In the genomic region with DNA sequence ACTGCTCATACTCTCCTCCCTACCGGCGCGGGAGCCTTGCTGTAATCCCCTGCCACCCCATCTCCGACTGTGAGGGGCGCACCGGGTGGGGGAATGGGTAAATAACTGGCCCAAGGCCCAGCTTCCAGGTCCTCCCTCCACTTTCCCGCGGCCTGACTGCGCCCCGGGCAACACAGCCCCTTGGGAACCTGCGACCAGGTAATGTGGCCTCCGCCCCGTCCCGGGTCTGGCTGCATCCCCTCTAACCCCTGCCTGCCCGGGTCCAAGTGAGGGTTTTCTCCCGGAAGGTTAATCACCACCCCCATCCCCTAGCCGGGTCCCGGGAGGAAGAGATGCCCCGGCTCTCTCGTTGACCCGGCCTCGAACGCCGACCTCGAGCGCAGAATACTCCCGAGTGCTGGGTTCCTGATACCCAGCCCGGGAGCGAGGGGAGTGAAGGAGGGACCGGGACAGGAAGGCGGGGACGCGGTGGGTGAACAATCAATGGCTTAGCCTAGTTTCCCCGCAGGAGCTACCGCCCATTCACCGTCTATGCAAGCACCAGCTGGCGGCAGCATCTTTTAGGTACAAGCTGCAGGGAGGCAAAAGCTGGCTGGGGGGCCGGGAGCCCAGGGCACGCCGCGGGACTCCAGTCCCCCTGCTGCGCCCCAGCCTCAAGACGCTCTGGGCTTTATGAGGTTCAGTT, we compare ENCODE assay signal across 9 cellular contexts. TPM values are rescaled to one million over a fixed set of nuclear protein-coding genes. Genes with fewer than 3 reads are reported as not detected.
DNase-seq lines count a peak whose midpoint lies in the region; ATAC-seq, FAIRE-seq and TF ChIP-seq lines count a peak whose summit lies in the region.
"Had no signal": no experiment of that assay in that cellular context is flagged by ENCODE, and none has a peak within 500 bp of the region (broad histone marks: within the 10 kb centered on the region; RNA-seq: fewer than 3 reads in every experiment).

No MANE protein-coding gene starts in this region.

- POLR2A ChIA-PET in activated CD8-positive, alpha-beta T cell treated with anti-CD3 and anti-CD28 coated beads, Interleukin-2, amount 10 ng/mL, durations not matched to agents 7 days and 5 days (lab: Charles Lee), result no interaction called here
- POLR2A ChIA-PET in HepG2 (lab: Yijun Ruan, JAX), result interaction anchor here (2.2 kb wide), 1 partner anchor 9 kb away, joined by 7 read pairs; the partner anchor contains the start of gene C1orf53

- WGBS in HepG2 (ENCODE audit: low lambda C conversion rate), result no CpG with 5 or more reads among the region's 43 CpGs

- no peak for TF ChIP-seq RAD21 in HepG2 (CRISPR knock-in tag; IDR thresholded peaks at IDR 0.05)

- no peaks in the 10 kb centered on the region for H3K79me2 ChIP-seq in HepG2 (ENCODE audit: insufficient read depth, low read length)

- H3K4me1 Mint-ChIP-seq in CD4-positive, CD25-positive, alpha-beta regulatory T cell, result peaks cover 14 to 76% (median 47%) of the 10 kb centered on the region in 4 donors
- H3K4me1 Mint-ChIP-seq in HFFc6 (ENCODE audit: low read depth), result peaks cover 80% of the 10 kb centered on the region
- peaks cover 69% of the 10 kb centered on the region for H3K4me1 Mint-ChIP-seq in activated CD8-positive, alpha-beta T cell treated with anti-CD3 and anti-CD28 coated beads, Interleukin-2, amount 10 ng/mL, durations not matched to agents 7 days and 5 days (ENCODE audit: low read depth)

- no peak overlapping the region for H3K4me3 ChIP-seq in CD4-positive, CD25-positive, alpha-beta regulatory T cell (ENCODE audit: low read depth, low read length)
- peak overlapping the region in 2 of 3 experiments; percentile 44 to 61; a peak in 4 of 6 replicates for H3K4me3 ChIP-seq in HepG2 (replicated peaks in 1 of 3; ENCODE audit: insufficient read depth in 1 of 3, low read depth in 2 of 3, low read length in 3 of 3)

- H3K27me3 Mint-ChIP-seq in CD4-positive, CD25-positive, alpha-beta regulatory T cell, result peaks cover 99% of the 10 kb centered on the region
- peaks cover 15% of the 10 kb centered on the region for H3K27me3 Mint-ChIP-seq in HFFc6 (ENCODE audit: insufficient read depth)
- peaks cover 94% of the 10 kb centered on the region for H3K27me3 Mint-ChIP-seq in activated CD8-positive, alpha-beta T cell treated with anti-CD3 and anti-CD28 coated beads, Interleukin-2, amount 10 ng/mL, durations not matched to agents 7 days and 5 days (ENCODE audit: low read depth)

- H2AFZ ChIP-seq in HepG2 (ENCODE audit: low read length), result no peak overlapping the region

- H3K4me3 Mint-ChIP-seq in CD4-positive, CD25-positive, alpha-beta regulatory T cell, result peak overlapping the region; percentile 75 to 96 (median 88)
- H3K4me3 Mint-ChIP-seq in HFFc6, result peak overlapping the region; percentile 98
- H3K4me3 Mint-ChIP-seq in activated CD8-positive, alpha-beta T cell treated with anti-CD3 and anti-CD28 coated beads, Interleukin-2, amount 10 ng/mL, durations not matched to agents 7 days and 5 days, result peak overlapping the region; percentile 78

- H3K27me3 ChIP-seq in CD4-positive, CD25-positive, alpha-beta regulatory T cell (ENCODE audit: control insufficient read depth, insufficient read depth, low read length), result peaks cover 65% of the 10 kb centered on the region
- H3K27me3 ChIP-seq in HepG2 (ENCODE audit: control insufficient read depth in 1 of 2, insufficient read depth in 2 of 2, low read length in 2 of 2), result peaks cover 11 to 72% of the 10 kb centered on the region in 2 experiments; a peak in 4 of 5 replicates

- CTCF ChIA-PET in activated CD8-positive, alpha-beta T cell treated with anti-CD3 and anti-CD28 coated beads, Interleukin-2, amount 10 ng/mL, durations not matched to agents 7 days and 5 days (lab: Charles Lee), result interaction anchor here (0.7 to 2.4 kb wide), 7 partner anchors 8 to 391 kb away, joined by 3 to 7 read pairs (median 3); partner anchors contain the start of gene C1orf53
- CTCF ChIA-PET in HepG2 (lab: Yijun Ruan, JAX; ENCODE audit: low intra/inter-chr PET ratio, low total read pairs), result no interaction called here

- H3K9me3 ChIP-seq in CD4-positive, CD25-positive, alpha-beta regulatory T cell (ENCODE audit: control insufficient read depth in 2 of 2, low read length in 2 of 2), result peaks cover 0 to 3% of the 10 kb centered on the region in 2 experiments
- no peaks in the 10 kb centered on the region for H3K9me3 ChIP-seq in HepG2 (ENCODE audit: low read length)

- no peak overlapping the region for H3K27ac ChIP-seq in CD4-positive, CD25-positive, alpha-beta regulatory T cell (ENCODE audit: insufficient read depth, low read length, poor library complexity, severe bottlenecking)
- H3K27ac ChIP-seq in HepG2 (ENCODE audit: extremely low read length, insufficient read depth, low read length), result no peak overlapping the region

- peaks cover 64% of the 10 kb centered on the region for H3K4me1 ChIP-seq in CD4-positive, CD25-positive, alpha-beta regulatory T cell (ENCODE audit: control insufficient read depth, insufficient read depth, low read length, poor library complexity, severe bottlenecking)
- peaks cover 35% of the 10 kb centered on the region for H3K4me1 ChIP-seq in HepG2 (ENCODE audit: insufficient read depth, low read length)

- FAIRE-seq in HepG2 (lab: Jason Lieb, UNC), result no peak

- TF ChIP-seq CTCF in HFFc6 (IDR thresholded peaks at IDR 0.05), result no peak
- no peak for TF ChIP-seq CTCF in HepG2 (CRISPR knock-in tag; IDR thresholded peaks at IDR 0.05)

- no peaks in the 10 kb centered on the region for H4K20me1 ChIP-seq in HepG2 (ENCODE audit: insufficient read depth, low read length)

- TF ChIP-seq EP300 in HepG2 (IDR thresholded peaks at IDR 0.05; ENCODE audit: low read depth in 2 of 2, low read length in 2 of 2) (no peak), HepG2 (CRISPR knock-in tag; IDR thresholded peaks at IDR 0.05; ENCODE audit: borderline replicate concordance) (no peak)

- no peak for TF ChIP-seq POLR2A in HepG2 (IDR thresholded peaks at IDR 0.05; ENCODE audit: insufficient read depth in 1 of 2, low read depth in 2 of 2, low read length in 2 of 2)

- peak overlapping the region; percentile 66 for H3K4me2 ChIP-seq in HepG2 (ENCODE audit: low read depth, low read length)

- intact Hi-C loops in HepG2 (cut with micrococcal nuclease; ENCODE audit: unreplicated experiment), result no loop called here

- ATAC-seq in CD4-positive, CD25-positive, alpha-beta regulatory T cell (ENCODE audit: low read depth in 2 of 2), result peak in 1 of 2 donors; percentile 15
- ATAC-seq in activated CD8-positive, alpha-beta T cell treated with anti-CD3 and anti-CD28 coated beads, Interleukin-2, amount 10 ng/mL, durations not matched to agents 7 days and 5 days, result peak; percentile 21
- ATAC-seq in HepG2 (peak; percentile 21), GM18517 (IDR thresholded peaks at IDR 0.05; ENCODE audit: unreplicated experiment) (no peak)

- no peak overlapping the region for H3K27ac Mint-ChIP-seq in CD4-positive, CD25-positive, alpha-beta regulatory T cell
- no peak overlapping the region for H3K27ac Mint-ChIP-seq in HFFc6
- no peak overlapping the region for H3K27ac Mint-ChIP-seq in activated CD8-positive, alpha-beta T cell treated with anti-CD3 and anti-CD28 coated beads, Interleukin-2, amount 10 ng/mL, durations not matched to agents 7 days and 5 days

- no peak overlapping the region for H3K9ac ChIP-seq in HepG2 (ENCODE audit: insufficient read depth, low read depth, low read length)

- H3K9me3 Mint-ChIP-seq in CD4-positive, CD25-positive, alpha-beta regulatory T cell, result peaks cover 0 to 2% (median 0%) of the 10 kb centered on the region in 7 donors
- H3K9me3 Mint-ChIP-seq in HFFc6, result no peaks in the 10 kb centered on the region
- no peaks in the 10 kb centered on the region for H3K9me3 Mint-ChIP-seq in activated CD8-positive, alpha-beta T cell treated with anti-CD3 and anti-CD28 coated beads, Interleukin-2, amount 10 ng/mL, durations not matched to agents 7 days and 5 days (ENCODE audit: insufficient read depth)

- no peaks in the 10 kb centered on the region for H3K36me3 Mint-ChIP-seq in CD4-positive, CD25-positive, alpha-beta regulatory T cell
- H3K36me3 Mint-ChIP-seq in HFFc6 (ENCODE audit: low read depth), result no peaks in the 10 kb centered on the region
- no peaks in the 10 kb centered on the region for H3K36me3 Mint-ChIP-seq in activated CD8-positive, alpha-beta T cell treated with anti-CD3 and anti-CD28 coated beads, Interleukin-2, amount 10 ng/mL, durations not matched to agents 7 days and 5 days (ENCODE audit: low read depth)

- in situ Hi-C loops in HepG2 (cut with HindIII; ENCODE audit: extremely low pct_ligation_motif_present, low pct_unique_long_range_greater_than_20kb), result loop anchor here (10.0 kb wide), 1 partner anchor 137 kb away; the partner anchor contains the start of gene DENND1B

- no peaks in the 10 kb centered on the region for H3K36me3 ChIP-seq in CD4-positive, CD25-positive, alpha-beta regulatory T cell (ENCODE audit: control insufficient read depth, insufficient read depth, low read length)
- no peaks in the 10 kb centered on the region for H3K36me3 ChIP-seq in HepG2 (replicated peaks in 1 of 2; ENCODE audit: control insufficient read depth in 1 of 2, insufficient read depth in 2 of 2, low read length in 2 of 2)

- DNase-seq in CD4-positive, CD25-positive, alpha-beta regulatory T cell, result no peak
- DNase-seq in HFFc6 (no peak), HepG2 (ENCODE audit: low spot score) (no peak), NCI-H146 (lab: John Stamatoyannopoulos, UW) (no peak), DMS153 (lab: John Stamatoyannopoulos, UW) (no peak), cerebellar nuclear complex (lab: John Stamatoyannopoulos, UW) (no peak)
- no peak for DNase-seq in activated CD8-positive, alpha-beta T cell treated with anti-CD3 and anti-CD28 coated beads, Interleukin-2, amount 10 ng/mL, durations not matched to agents 7 days and 5 days

- no TSS peak for BruUV-seq in HepG2 (replicated peaks; lab: Mats Ljungman, UMichigan)

RNA-seq across cellular contexts. Expression of gene LHX9, which starts 5.9 kb away (rescaled TPM):
- total RNA-seq in CD4-positive, CD25-positive, alpha-beta regulatory T cell, result not detected
- polyA plus RNA-seq in CD4-positive, CD25-positive, alpha-beta regulatory T cell, result not detected
- total RNA-seq in HFFc6 (2021; fragmentation: NEBNext Ultra II Directional; extraction: Animal tissue kit (Norgen Biotek cat#: 25700)), result 100 to 1,000 TPM; 126 to 183 (median 174) TPM
- not detected for total RNA-seq in activated CD8-positive, alpha-beta T cell treated with anti-CD3 and anti-CD28 coated beads, Interleukin-2, amount 10 ng/mL, durations not matched to agents 7 days and 5 days
- not detected in 2 replicates for total RNA-seq in HepG2 (2016; rRNA removed; fragmentation: Illumina TruSeq; extraction: Trizol)
- not detected in 2 replicates for total RNA-seq in HepG2 (2016; cell fraction: cytosol; rRNA removed; fragmentation: Illumina TruSeq; extraction: Trizol; ENCODE audit: low read depth)
- total RNA-seq in HepG2 (2016; cell fraction: insoluble cytoplasmic fraction; rRNA removed; fragmentation: Illumina TruSeq; extraction: Trizol), result not detected in 2 replicates
- total RNA-seq in HepG2 (2016; cell fraction: membrane; rRNA removed; fragmentation: Illumina TruSeq; extraction: Trizol), result not detected in 2 replicates
- not detected in 2 replicates for total RNA-seq in HepG2 (2016; cell fraction: nucleus; rRNA removed; fragmentation: Illumina TruSeq; extraction: Trizol)
- not detected in 2 replicates for polyA plus RNA-seq in HepG2 (2011; rRNA removed)
- polyA plus RNA-seq in HepG2 (2011; cell fraction: cytosol; rRNA removed), result not detected in 2 replicates
- polyA plus RNA-seq in HepG2 (2011; cell fraction: nucleus; rRNA removed), result not detected in 2 replicates
- polyA plus RNA-seq in HepG2 (2012), result not detected in 2 replicates
- not detected in 2 replicates for polyA plus RNA-seq in HepG2 (2016; cell fraction: cytosol; fragmentation: Illumina TruSeq; extraction: Trizol; ENCODE audit: low read depth)
- polyA plus RNA-seq in HepG2 (2016; cell fraction: insoluble cytoplasmic fraction; fragmentation: Illumina TruSeq; extraction: Trizol; ENCODE audit: low read depth), result not detected in 2 replicates
- not detected in 2 replicates for polyA plus RNA-seq in HepG2 (2016; cell fraction: membrane; fragmentation: Illumina TruSeq; extraction: Trizol; ENCODE audit: low read depth)
- polyA plus RNA-seq in HepG2 (2016; cell fraction: nucleus; fragmentation: Illumina TruSeq; extraction: Trizol; ENCODE audit: insufficient read depth, low read depth), result not detected in 2 replicates
- polyA minus RNA-seq in HepG2 (2011; rRNA and poly(A)+ RNA removed; ENCODE audit: low replicate concordance), result 1.5 TPM in 1 of 2 replicates, not detected in the other
- not detected in 2 replicates for polyA minus RNA-seq in HepG2 (2011; cell fraction: cytosol; rRNA and poly(A)+ RNA removed)
- not detected in 2 replicates for polyA minus RNA-seq in HepG2 (2011; cell fraction: nucleus; rRNA and poly(A)+ RNA removed)
- total RNA-seq: fibroblast of lung had no signal
- polyA plus RNA-seq: fibroblast of lung had no signal

RNA-seq across cellular contexts. Expression of gene C1orf53, which starts 8.9 kb away (rescaled TPM):
- not detected for total RNA-seq in CD4-positive, CD25-positive, alpha-beta regulatory T cell
- 1 to 10 TPM in 2 of 4 donors, not detected in 2; 1.2 to 1.4 TPM for polyA plus RNA-seq in CD4-positive, CD25-positive, alpha-beta regulatory T cell
- total RNA-seq in HFFc6 (2021; fragmentation: NEBNext Ultra II Directional; extraction: Animal tissue kit (Norgen Biotek cat#: 25700)), result 10 to 100 TPM; 18.6 to 21.8 (median 19.9) TPM
- total RNA-seq in activated CD8-positive, alpha-beta T cell treated with anti-CD3 and anti-CD28 coated beads, Interleukin-2, amount 10 ng/mL, durations not matched to agents 7 days and 5 days, result under 1 TPM; 0.68 to 0.97 TPM
- total RNA-seq in HepG2 (2016; rRNA removed; fragmentation: Illumina TruSeq; extraction: Trizol), result 8.5 and 10.1 TPM in 2 replicates
- total RNA-seq in HepG2 (2016; cell fraction: cytosol; rRNA removed; fragmentation: Illumina TruSeq; extraction: Trizol; ENCODE audit: low read depth), result 28.8 and 32.5 TPM in 2 replicates
- total RNA-seq in HepG2 (2016; cell fraction: insoluble cytoplasmic fraction; rRNA removed; fragmentation: Illumina TruSeq; extraction: Trizol), result 9.8 and 11.1 TPM in 2 replicates
- total RNA-seq in HepG2 (2016; cell fraction: membrane; rRNA removed; fragmentation: Illumina TruSeq; extraction: Trizol), result 16.0 and 23.8 TPM in 2 replicates
- total RNA-seq in HepG2 (2016; cell fraction: nucleus; rRNA removed; fragmentation: Illumina TruSeq; extraction: Trizol), result 2.7 and 4.2 TPM in 2 replicates
- polyA plus RNA-seq in HepG2 (2011; rRNA removed), result 4.7 and 5.8 TPM in 2 replicates
- polyA plus RNA-seq in HepG2 (2011; cell fraction: cytosol; rRNA removed), result 3.7 and 6.1 TPM in 2 replicates
- 2.3 and 3.2 TPM in 2 replicates for polyA plus RNA-seq in HepG2 (2011; cell fraction: nucleus; rRNA removed)
- 1.9 and 5.4 TPM in 2 replicates for polyA plus RNA-seq in HepG2 (2012)
- polyA plus RNA-seq in HepG2 (2016; cell fraction: cytosol; fragmentation: Illumina TruSeq; extraction: Trizol; ENCODE audit: low read depth), result 38.1 and 46.8 TPM in 2 replicates
- polyA plus RNA-seq in HepG2 (2016; cell fraction: insoluble cytoplasmic fraction; fragmentation: Illumina TruSeq; extraction: Trizol; ENCODE audit: low read depth), result 9.2 and 12.3 TPM in 2 replicates
- polyA plus RNA-seq in HepG2 (2016; cell fraction: membrane; fragmentation: Illumina TruSeq; extraction: Trizol; ENCODE audit: low read depth), result 19.3 and 20.6 TPM in 2 replicates
- 5.6 and 7.0 TPM in 2 replicates for polyA plus RNA-seq in HepG2 (2016; cell fraction: nucleus; fragmentation: Illumina TruSeq; extraction: Trizol; ENCODE audit: insufficient read depth, low read depth)
- polyA minus RNA-seq in HepG2 (2011; rRNA and poly(A)+ RNA removed; ENCODE audit: low replicate concordance), result 2.6 TPM in 1 of 2 replicates, not detected in the other
- polyA minus RNA-seq in HepG2 (2011; cell fraction: cytosol; rRNA and poly(A)+ RNA removed), result 1.6 and 2.0 TPM in 2 replicates
- polyA minus RNA-seq in HepG2 (2011; cell fraction: nucleus; rRNA and poly(A)+ RNA removed), result 1.2 TPM in 2 replicates

Comparison
In these comparisons a context has a peak if more than half of its experiments do, and no peak if none do; other contexts are left out.
1. RNA of gene LHX9, which starts 5.9 kb away (total RNA-seq): 126 to 183 TPM in HFFc6; not detected in activated CD8-positive, alpha-beta T cell treated with anti-CD3 and anti-CD28 coated beads, Interleukin-2, amount 10 ng/mL, durations not matched to agents 7 days and 5 days, not detected in CD4-positive, CD25-positive, alpha-beta regulatory T cell (single experiment) and not detected in HepG2; every median in the first group is over 100 times any median in the second.
2. Peak in every context shown above with its lines, with median percentiles within 50 percentile points of each other: H3K4me3 Mint-ChIP-seq.